Comparison of ENCODE assay signal across 12 cellular contexts in the genomic region with DNA sequence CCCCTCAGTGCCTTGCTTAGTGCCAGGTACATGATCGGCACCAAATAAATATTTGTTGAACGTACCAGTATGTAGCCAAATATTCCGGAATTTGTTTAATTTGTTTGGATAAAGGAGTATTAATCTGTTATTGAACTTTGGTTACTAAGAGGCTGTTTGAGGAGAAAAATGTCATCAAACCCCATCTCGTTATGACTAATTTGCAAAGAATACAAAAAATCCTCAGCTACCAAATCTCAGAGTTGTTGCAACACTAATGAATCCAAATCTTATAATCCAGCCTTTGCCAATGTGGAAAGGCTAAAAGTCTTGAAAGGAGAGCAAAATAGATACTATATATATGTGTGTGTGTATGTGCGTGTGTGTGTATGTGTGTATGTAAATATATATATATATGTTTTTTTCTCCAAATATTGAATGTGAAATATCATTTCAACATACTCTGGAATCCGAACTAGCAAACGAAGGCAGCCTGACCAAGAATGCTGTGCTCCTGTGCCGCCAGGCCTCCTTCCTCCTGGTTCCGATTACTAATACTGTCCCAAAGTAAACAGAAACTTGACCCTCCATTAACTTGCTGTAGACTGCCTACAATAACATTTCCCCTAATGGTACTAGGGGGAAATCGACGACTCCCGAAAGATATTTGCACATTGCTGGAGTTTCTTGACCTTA.
DNase-seq lines count a peak whose midpoint lies in the region; ATAC-seq and TF ChIP-seq lines count a peak whose summit lies in the region.
"Had no signal": no experiment of that assay in that cellular context is flagged by ENCODE, and none has a peak within 500 bp of the region (broad histone marks: within the 10 kb centered on the region; RNA-seq: fewer than 3 reads in every experiment).

No MANE protein-coding gene starts in this region.

- no TSS peak for BruUV-seq in HCT116 (replicated peaks; lab: Mats Ljungman, UMichigan)

- TF ChIP-seq POLR2A in HCT116 (IDR thresholded peaks at IDR 0.05; ENCODE audit: borderline replicate concordance, extremely low read depth, insufficient read depth, insufficient read length) (no peak), GM18505 (IDR thresholded peaks at IDR 0.05; ENCODE audit: borderline replicate concordance, extremely low read depth, insufficient read depth, insufficient read length) (no peak)

- DNase-seq in HCT116 (ENCODE audit: low read depth, low spot score) (no peak), RWPE1 (ENCODE audit: low spot score) (peak; percentile 20), hepatocyte (ENCODE audit: low spot score) (peak; percentile 55), stromal cell of bone marrow (ENCODE audit: low read depth) (peak; percentile 32), NCI-H1417 treated with DMSO at 0.1 percent for 48 hours (lab: John Stamatoyannopoulos, UW) (no peak)
- DNase-seq in CD4-positive, alpha-beta memory T cell, result no peak
- DNase-seq: H9, midbrain, OCI-M1 had no signal

- TF ChIP-seq RAD21 in HCT116 (IDR thresholded peaks at IDR 0.05; ENCODE audit: low read depth), result no peak

- WGBS in hepatocyte (ENCODE audit: low lambda C conversion rate, missing lambda C conversion rate), result 39% methylated on average over 12 of the region's 12 CpGs

- H3K4me1 ChIP-seq in HCT116 (ENCODE audit: control insufficient read depth in 1 of 2, insufficient read depth in 2 of 2, low read length in 2 of 2) (peaks cover 2 to 16% of the 10 kb centered on the region in 2 experiments; a peak in 2 of 4 replicates), hepatocyte (ENCODE audit: insufficient read depth) (peaks cover 26% of the 10 kb centered on the region)
- H3K4me1 ChIP-seq in CD4-positive, alpha-beta memory T cell (ENCODE audit: insufficient read depth, low read length), result no peaks in the 10 kb centered on the region

- no peak overlapping the region for H3K27ac ChIP-seq in HCT116 (ENCODE audit: low read depth, low read length)
- no peak overlapping the region for H3K27ac ChIP-seq in RWPE1
- peak overlapping the region; percentile 97 for H3K27ac ChIP-seq in hepatocyte
- H3K27ac ChIP-seq in CD4-positive, alpha-beta memory T cell (ENCODE audit: low read depth, low read length), result no peak overlapping the region
- H3K27ac ChIP-seq: skin epidermis had no signal

- no peak for TF ChIP-seq CTCF in HCT116 (IDR thresholded peaks at IDR 0.05 in 2 of 3, conservative IDR thresholded peaks at IDR 0.05 in 1 of 3; ENCODE audit: borderline replicate concordance in 1 of 3, insufficient read depth in 1 of 3, low read depth in 2 of 3, low read length in 2 of 3)
- no peak for TF ChIP-seq CTCF in RWPE1 (conservative IDR thresholded peaks at IDR 0.05; ENCODE audit: low read depth)
- no peak for TF ChIP-seq CTCF in hepatocyte (IDR thresholded peaks at IDR 0.05; ENCODE audit: poor library complexity)

- H3K9ac ChIP-seq in HCT116 (ENCODE audit: low read length), result no peak overlapping the region

- peaks cover 0 to 1% of the 10 kb centered on the region in 2 donors for H3K27me3 Mint-ChIP-seq in CD4-positive, alpha-beta memory T cell

- CTCF ChIA-PET in HCT116 (lab: Charles Lee), result no interaction called here
- CTCF ChIA-PET in RWPE1 (lab: Yijun Ruan, JAX), result no interaction called here
- CTCF ChIA-PET in CD4-positive, alpha-beta memory T cell (lab: Charles Lee; ENCODE audit: partially characterized antibody), result interaction anchor here (0.6 kb wide), 1 partner anchor 16 kb away, joined by 4 read pairs; no protein-coding TSS in a partner anchor

- H3K27me3 ChIP-seq in HCT116 (ENCODE audit: insufficient read depth, low read length), result no peaks in the 10 kb centered on the region
- no peaks in the 10 kb centered on the region for H3K27me3 ChIP-seq in hepatocyte
- H3K27me3 ChIP-seq in CD4-positive, alpha-beta memory T cell (ENCODE audit: insufficient read depth, low read length), result no peaks in the 10 kb centered on the region

- intact Hi-C loops in HCT116 (cut with micrococcal nuclease), result no loop called here
- intact Hi-C loops in CD4-positive, alpha-beta memory T cell (cut with micrococcal nuclease), result loop anchor here (10.0 kb wide), 1 partner anchor 566 kb away; no protein-coding TSS in a partner anchor

- H3K9me3 Mint-ChIP-seq in CD4-positive, alpha-beta memory T cell, result no peaks in the 10 kb centered on the region
- H3K9me3 Mint-ChIP-seq: central memory CD8-positive, alpha-beta T cell; H9 had no signal

- no peaks in the 10 kb centered on the region for H3K9me3 ChIP-seq in HCT116 (ENCODE audit: control insufficient read depth in 1 of 2, insufficient read depth in 1 of 2, low read depth in 1 of 2, low read length in 2 of 2)
- H3K9me3 ChIP-seq in hepatocyte (ENCODE audit: low read depth), result no peaks in the 10 kb centered on the region
- H3K9me3 ChIP-seq in CD4-positive, alpha-beta memory T cell (ENCODE audit: control insufficient read depth in 1 of 2, low read length in 2 of 2), result no peaks in the 10 kb centered on the region

- H3K9me2 ChIP-seq in HCT116 (ENCODE audit: insufficient read depth) (no peaks in the 10 kb centered on the region), hepatocyte (replicated peaks; ENCODE audit: insufficient read depth) (no peaks in the 10 kb centered on the region)

- H4K20me1 ChIP-seq in HCT116 (ENCODE audit: insufficient read depth) (no peaks in the 10 kb centered on the region), hepatocyte (ENCODE audit: insufficient read depth, poor library complexity, severe bottlenecking) (no peaks in the 10 kb centered on the region)

- peak overlapping the region; percentile 64 for H2AFZ ChIP-seq in HCT116 (ENCODE audit: low read depth, low read length, poor library complexity, severe bottlenecking)
- no peak overlapping the region for H2AFZ ChIP-seq in hepatocyte

- no peak overlapping the region for H3K4me3 ChIP-seq in HCT116 (replicated peaks in 1 of 2; ENCODE audit: low read depth in 1 of 2, low read length in 2 of 2)
- H3K4me3 ChIP-seq in hepatocyte, result no peak overlapping the region
- H3K4me3 ChIP-seq in CD4-positive, alpha-beta memory T cell (ENCODE audit: low read length in 2 of 2), result no peak overlapping the region
- H3K4me3 ChIP-seq: skin epidermis had no signal

- no peaks in the 10 kb centered on the region for H3K4me1 Mint-ChIP-seq in CD4-positive, alpha-beta memory T cell
- H3K4me1 Mint-ChIP-seq: central memory CD8-positive, alpha-beta T cell had no signal

- no peak overlapping the region for H3K4me3 Mint-ChIP-seq in CD4-positive, alpha-beta memory T cell
- H3K4me3 Mint-ChIP-seq: central memory CD8-positive, alpha-beta T cell; H9 had no signal

- ATAC-seq in HCT116 (no peak), GM18505 (IDR thresholded peaks at IDR 0.05; ENCODE audit: unreplicated experiment) (no peak)

- H3K79me2 ChIP-seq in HCT116 (ENCODE audit: insufficient read depth, low read length), result no peaks in the 10 kb centered on the region
- H3K79me2 ChIP-seq in hepatocyte, result no peaks in the 10 kb centered on the region

- H3K36me3 Mint-ChIP-seq in CD4-positive, alpha-beta memory T cell, result no peaks in the 10 kb centered on the region

- RAD21 ChIA-PET in HCT116 (lab: Charles Lee; ENCODE audit: low non-redundant PET in 1 of 2, low total read pairs in 2 of 2, uncharacterized antibody in 2 of 2, unreplicated experiment in 2 of 2), result no interaction called here

- no peak overlapping the region for H3K4me2 ChIP-seq in HCT116 (ENCODE audit: low read length)
- H3K4me2 ChIP-seq in hepatocyte, result peak overlapping the region; percentile 66

- POLR2A ChIA-PET in HCT116 (lab: Charles Lee), result no interaction called here
- POLR2A ChIA-PET in RWPE1 (lab: Yijun Ruan, JAX; ENCODE audit: low non-redundant PET), result no interaction called here
- POLR2A ChIA-PET in CD4-positive, alpha-beta memory T cell (lab: Charles Lee; ENCODE audit: partially characterized antibody), result no interaction called here

- H3K27ac Mint-ChIP-seq in CD4-positive, alpha-beta memory T cell, result no peak overlapping the region

- no peaks in the 10 kb centered on the region for H3K36me3 ChIP-seq in HCT116 (ENCODE audit: control insufficient read depth in 1 of 2, insufficient read depth in 2 of 2, low read length in 2 of 2)
- H3K36me3 ChIP-seq in hepatocyte (replicated peaks; ENCODE audit: insufficient read depth, low read depth), result no peaks in the 10 kb centered on the region
- no peaks in the 10 kb centered on the region for H3K36me3 ChIP-seq in CD4-positive, alpha-beta memory T cell (ENCODE audit: insufficient read depth, low read length)

TF ChIP-seq in HCT116, 20 proteins besides CTCF, POLR2A, EP300 and RAD21:
- TF ChIP-seq SP1 (IDR thresholded peaks at IDR 0.05; ENCODE audit: low read depth), result no peak
- TF ChIP-seq, protein P1, sequence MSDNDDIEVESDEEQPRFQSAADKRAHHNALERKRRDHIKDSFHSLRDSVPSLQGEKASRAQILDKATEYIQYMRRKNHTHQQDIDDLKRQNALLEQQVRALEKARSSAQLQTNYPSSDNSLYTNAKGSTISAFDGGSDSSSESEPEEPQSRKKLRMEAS (IDR thresholded peaks at IDR 0.05), result no peak
- TF ChIP-seq JUND (IDR thresholded peaks at IDR 0.05), result no peak

Comparison
In these comparisons a context has a peak if more than half of its experiments do, and no peak if none do; other contexts are left out.
1. DNase-seq: peak in RWPE1 (single experiment), hepatocyte (single experiment) and stromal cell of bone marrow (single experiment); none in HCT116 (single experiment), NCI-H1417 treated with DMSO at 0.1 percent for 48 hours (single experiment) and CD4-positive, alpha-beta memory T cell (0 of 5).